In the genomic region with DNA sequence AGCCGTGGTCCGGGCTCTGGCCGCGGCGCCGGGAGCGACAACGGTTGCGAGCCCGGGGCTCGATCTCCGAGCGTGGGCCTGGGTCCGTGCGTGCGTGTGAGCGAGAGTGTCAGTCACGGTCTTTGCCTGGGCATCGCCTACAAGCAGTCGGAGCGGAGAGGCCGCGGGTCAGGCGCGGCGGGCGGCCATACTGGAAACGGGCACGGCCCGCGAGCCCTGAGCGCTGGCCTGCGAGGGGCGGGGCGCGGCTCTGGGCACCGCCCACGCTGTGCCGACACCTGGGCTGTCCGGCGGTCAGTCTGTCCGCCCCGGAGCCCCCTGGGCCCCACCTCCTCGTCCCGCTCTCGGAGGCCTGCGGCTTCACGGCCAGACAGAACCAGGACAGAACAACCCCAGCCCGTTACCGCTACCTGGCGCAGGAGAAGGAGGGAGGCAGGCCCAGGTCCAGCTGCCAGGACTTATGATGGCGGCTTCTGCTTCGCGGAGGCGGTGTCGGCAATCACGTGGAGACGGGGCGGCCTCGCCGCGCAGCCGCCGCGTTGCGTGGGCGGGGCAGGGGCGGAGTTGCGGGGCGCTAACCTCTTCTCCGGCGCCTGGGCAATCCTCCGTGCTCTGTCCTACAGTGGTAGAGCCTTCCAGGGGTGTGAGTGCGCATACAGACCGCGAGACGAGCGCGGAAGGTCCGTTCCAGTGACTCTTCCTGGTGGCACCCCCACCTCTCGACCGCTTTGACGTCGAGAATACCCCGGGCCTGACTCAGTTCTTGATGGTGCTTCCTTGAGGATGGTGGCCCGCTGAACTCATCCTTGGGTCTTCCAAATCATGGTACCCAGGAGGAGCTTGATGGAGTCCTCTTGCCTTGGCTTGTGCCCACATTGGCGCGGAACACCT, we compare ENCODE assay signal across 1 cellular context.
TF ChIP-seq lines count a peak whose summit lies in the region.

A gene with protein sequence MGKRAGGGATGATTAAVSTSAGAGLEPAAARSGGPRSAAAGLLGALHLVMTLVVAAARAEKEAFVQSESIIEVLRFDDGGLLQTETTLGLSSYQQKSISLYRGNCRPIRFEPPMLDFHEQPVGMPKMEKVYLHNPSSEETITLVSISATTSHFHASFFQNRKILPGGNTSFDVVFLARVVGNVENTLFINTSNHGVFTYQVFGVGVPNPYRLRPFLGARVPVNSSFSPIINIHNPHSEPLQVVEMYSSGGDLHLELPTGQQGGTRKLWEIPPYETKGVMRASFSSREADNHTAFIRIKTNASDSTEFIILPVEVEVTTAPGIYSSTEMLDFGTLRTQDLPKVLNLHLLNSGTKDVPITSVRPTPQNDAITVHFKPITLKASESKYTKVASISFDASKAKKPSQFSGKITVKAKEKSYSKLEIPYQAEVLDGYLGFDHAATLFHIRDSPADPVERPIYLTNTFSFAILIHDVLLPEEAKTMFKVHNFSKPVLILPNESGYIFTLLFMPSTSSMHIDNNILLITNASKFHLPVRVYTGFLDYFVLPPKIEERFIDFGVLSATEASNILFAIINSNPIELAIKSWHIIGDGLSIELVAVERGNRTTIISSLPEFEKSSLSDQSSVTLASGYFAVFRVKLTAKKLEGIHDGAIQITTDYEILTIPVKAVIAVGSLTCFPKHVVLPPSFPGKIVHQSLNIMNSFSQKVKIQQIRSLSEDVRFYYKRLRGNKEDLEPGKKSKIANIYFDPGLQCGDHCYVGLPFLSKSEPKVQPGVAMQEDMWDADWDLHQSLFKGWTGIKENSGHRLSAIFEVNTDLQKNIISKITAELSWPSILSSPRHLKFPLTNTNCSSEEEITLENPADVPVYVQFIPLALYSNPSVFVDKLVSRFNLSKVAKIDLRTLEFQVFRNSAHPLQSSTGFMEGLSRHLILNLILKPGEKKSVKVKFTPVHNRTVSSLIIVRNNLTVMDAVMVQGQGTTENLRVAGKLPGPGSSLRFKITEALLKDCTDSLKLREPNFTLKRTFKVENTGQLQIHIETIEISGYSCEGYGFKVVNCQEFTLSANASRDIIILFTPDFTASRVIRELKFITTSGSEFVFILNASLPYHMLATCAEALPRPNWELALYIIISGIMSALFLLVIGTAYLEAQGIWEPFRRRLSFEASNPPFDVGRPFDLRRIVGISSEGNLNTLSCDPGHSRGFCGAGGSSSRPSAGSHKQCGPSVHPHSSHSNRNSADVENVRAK (N-terminal part only) (minus strand): TSS at position 215 of the 891 bp plus-strand sequence. CDS start 286 bp downstream, outside the sequence.

TF ChIP-seq in GM12878, 131 proteins besides CTCF, POLR2A, EP300 and RAD21 (continued from another document and continues in another):
- TF ChIP-seq, protein P1, sequence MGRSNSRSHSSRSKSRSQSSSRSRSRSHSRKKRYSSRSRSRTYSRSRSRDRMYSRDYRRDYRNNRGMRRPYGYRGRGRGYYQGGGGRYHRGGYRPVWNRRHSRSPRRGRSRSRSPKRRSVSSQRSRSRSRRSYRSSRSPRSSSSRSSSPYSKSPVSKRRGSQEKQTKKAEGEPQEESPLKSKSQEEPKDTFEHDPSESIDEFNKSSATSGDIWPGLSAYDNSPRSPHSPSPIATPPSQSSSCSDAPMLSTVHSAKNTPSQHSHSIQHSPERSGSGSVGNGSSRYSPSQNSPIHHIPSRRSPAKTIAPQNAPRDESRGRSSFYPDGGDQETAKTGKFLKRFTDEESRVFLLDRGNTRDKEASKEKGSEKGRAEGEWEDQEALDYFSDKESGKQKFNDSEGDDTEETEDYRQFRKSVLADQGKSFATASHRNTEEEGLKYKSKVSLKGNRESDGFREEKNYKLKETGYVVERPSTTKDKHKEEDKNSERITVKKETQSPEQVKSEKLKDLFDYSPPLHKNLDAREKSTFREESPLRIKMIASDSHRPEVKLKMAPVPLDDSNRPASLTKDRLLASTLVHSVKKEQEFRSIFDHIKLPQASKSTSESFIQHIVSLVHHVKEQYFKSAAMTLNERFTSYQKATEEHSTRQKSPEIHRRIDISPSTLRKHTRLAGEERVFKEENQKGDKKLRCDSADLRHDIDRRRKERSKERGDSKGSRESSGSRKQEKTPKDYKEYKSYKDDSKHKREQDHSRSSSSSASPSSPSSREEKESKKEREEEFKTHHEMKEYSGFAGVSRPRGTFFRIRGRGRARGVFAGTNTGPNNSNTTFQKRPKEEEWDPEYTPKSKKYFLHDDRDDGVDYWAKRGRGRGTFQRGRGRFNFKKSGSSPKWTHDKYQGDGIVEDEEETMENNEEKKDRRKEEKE (IDR thresholded peaks at IDR 0.05) = peak; percentile 2; the same call in 1 of the 2 replicates
- TF ChIP-seq NRF1 (conservative IDR thresholded peaks at IDR 0.05; ENCODE audit: low read depth, low read length) = peak; percentile 69
- TF ChIP-seq BMI1 (IDR thresholded peaks at IDR 0.05; ENCODE audit: borderline replicate concordance) = no peak
- peak; percentile 27 for TF ChIP-seq SMAD5 (IDR thresholded peaks at IDR 0.05; ENCODE audit: low read depth)
- TF ChIP-seq ZNF207 (IDR thresholded peaks at IDR 0.05; ENCODE audit: borderline replicate concordance) = peak; percentile 62
- TF ChIP-seq, protein P2, sequence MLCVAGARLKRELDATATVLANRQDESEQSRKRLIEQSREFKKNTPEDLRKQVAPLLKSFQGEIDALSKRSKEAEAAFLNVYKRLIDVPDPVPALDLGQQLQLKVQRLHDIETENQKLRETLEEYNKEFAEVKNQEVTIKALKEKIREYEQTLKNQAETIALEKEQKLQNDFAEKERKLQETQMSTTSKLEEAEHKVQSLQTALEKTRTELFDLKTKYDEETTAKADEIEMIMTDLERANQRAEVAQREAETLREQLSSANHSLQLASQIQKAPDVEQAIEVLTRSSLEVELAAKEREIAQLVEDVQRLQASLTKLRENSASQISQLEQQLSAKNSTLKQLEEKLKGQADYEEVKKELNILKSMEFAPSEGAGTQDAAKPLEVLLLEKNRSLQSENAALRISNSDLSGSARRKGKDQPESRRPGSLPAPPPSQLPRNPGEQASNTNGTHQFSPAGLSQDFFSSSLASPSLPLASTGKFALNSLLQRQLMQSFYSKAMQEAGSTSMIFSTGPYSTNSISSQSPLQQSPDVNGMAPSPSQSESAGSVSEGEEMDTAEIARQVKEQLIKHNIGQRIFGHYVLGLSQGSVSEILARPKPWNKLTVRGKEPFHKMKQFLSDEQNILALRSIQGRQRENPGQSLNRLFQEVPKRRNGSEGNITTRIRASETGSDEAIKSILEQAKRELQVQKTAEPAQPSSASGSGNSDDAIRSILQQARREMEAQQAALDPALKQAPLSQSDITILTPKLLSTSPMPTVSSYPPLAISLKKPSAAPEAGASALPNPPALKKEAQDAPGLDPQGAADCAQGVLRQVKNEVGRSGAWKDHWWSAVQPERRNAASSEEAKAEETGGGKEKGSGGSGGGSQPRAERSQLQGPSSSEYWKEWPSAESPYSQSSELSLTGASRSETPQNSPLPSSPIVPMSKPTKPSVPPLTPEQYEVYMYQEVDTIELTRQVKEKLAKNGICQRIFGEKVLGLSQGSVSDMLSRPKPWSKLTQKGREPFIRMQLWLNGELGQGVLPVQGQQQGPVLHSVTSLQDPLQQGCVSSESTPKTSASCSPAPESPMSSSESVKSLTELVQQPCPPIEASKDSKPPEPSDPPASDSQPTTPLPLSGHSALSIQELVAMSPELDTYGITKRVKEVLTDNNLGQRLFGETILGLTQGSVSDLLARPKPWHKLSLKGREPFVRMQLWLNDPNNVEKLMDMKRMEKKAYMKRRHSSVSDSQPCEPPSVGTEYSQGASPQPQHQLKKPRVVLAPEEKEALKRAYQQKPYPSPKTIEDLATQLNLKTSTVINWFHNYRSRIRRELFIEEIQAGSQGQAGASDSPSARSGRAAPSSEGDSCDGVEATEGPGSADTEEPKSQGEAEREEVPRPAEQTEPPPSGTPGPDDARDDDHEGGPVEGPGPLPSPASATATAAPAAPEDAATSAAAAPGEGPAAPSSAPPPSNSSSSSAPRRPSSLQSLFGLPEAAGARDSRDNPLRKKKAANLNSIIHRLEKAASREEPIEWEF (IDR thresholded peaks at IDR 0.05; ENCODE audit: insufficient replicate concordance, low read depth, low read length) = no peak
- TF ChIP-seq, protein P3, sequence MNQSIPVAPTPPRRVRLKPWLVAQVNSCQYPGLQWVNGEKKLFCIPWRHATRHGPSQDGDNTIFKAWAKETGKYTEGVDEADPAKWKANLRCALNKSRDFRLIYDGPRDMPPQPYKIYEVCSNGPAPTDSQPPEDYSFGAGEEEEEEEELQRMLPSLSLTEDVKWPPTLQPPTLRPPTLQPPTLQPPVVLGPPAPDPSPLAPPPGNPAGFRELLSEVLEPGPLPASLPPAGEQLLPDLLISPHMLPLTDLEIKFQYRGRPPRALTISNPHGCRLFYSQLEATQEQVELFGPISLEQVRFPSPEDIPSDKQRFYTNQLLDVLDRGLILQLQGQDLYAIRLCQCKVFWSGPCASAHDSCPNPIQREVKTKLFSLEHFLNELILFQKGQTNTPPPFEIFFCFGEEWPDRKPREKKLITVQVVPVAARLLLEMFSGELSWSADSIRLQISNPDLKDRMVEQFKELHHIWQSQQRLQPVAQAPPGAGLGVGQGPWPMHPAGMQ (IDR thresholded peaks at IDR 0.05; ENCODE audit: borderline replicate concordance) = no peak
- no peak for TF ChIP-seq CBX3 (IDR thresholded peaks at IDR 0.05; ENCODE audit: borderline replicate concordance, low read depth)
- peak; percentile 80; the same call in 1 of the 2 replicates for TF ChIP-seq ASH2L (IDR thresholded peaks at IDR 0.05; ENCODE audit: borderline replicate concordance, low read depth)
- TF ChIP-seq, protein P4, sequence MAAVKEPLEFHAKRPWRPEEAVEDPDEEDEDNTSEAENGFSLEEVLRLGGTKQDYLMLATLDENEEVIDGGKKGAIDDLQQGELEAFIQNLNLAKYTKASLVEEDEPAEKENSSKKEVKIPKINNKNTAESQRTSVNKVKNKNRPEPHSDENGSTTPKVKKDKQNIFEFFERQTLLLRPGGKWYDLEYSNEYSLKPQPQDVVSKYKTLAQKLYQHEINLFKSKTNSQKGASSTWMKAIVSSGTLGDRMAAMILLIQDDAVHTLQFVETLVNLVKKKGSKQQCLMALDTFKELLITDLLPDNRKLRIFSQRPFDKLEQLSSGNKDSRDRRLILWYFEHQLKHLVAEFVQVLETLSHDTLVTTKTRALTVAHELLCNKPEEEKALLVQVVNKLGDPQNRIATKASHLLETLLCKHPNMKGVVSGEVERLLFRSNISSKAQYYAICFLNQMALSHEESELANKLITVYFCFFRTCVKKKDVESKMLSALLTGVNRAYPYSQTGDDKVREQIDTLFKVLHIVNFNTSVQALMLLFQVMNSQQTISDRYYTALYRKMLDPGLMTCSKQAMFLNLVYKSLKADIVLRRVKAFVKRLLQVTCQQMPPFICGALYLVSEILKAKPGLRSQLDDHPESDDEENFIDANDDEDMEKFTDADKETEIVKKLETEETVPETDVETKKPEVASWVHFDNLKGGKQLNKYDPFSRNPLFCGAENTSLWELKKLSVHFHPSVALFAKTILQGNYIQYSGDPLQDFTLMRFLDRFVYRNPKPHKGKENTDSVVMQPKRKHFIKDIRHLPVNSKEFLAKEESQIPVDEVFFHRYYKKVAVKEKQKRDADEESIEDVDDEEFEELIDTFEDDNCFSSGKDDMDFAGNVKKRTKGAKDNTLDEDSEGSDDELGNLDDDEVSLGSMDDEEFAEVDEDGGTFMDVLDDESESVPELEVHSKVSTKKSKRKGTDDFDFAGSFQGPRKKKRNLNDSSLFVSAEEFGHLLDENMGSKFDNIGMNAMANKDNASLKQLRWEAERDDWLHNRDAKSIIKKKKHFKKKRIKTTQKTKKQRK (IDR thresholded peaks at IDR 0.05; ENCODE audit: low read depth, low read length) = no peak
- TF ChIP-seq KLF5 (IDR thresholded peaks at IDR 0.05; ENCODE audit: partially characterized antibody) = no peak
- TF ChIP-seq BACH1 (IDR thresholded peaks at IDR 0.05; ENCODE audit: borderline replicate concordance) = no peak; the same call in 1 of the 2 replicates
- TF ChIP-seq NFXL1 (IDR thresholded peaks at IDR 0.05; ENCODE audit: borderline replicate concordance) = no peak
- no peak for TF ChIP-seq ZNF217 (IDR thresholded peaks at IDR 0.05)
- TF ChIP-seq GABPA (IDR thresholded peaks at IDR 0.05; ENCODE audit: low read depth) = no peak
- no peak for TF ChIP-seq BCL11A (IDR thresholded peaks at IDR 0.05; ENCODE audit: low read depth, low read length)
- TF ChIP-seq ZNF274 (IDR thresholded peaks at IDR 0.05; ENCODE audit: insufficient read depth, insufficient read length) = no peak
- no peak for TF ChIP-seq CHD1 (IDR thresholded peaks at IDR 0.05; ENCODE audit: low read depth, low read length)
- TF ChIP-seq RB1 (IDR thresholded peaks at IDR 0.05; ENCODE audit: borderline replicate concordance) = peak; percentile 71; the same call in 1 of the 2 replicates
- no peak for TF ChIP-seq TBL1XR1 (IDR thresholded peaks at IDR 0.05; ENCODE audit: low read depth, low read length)
- TF ChIP-seq MEF2B (IDR thresholded peaks at IDR 0.05; ENCODE audit: partially characterized antibody, poor library complexity, severe bottlenecking) = no peak
- TF ChIP-seq ZSCAN29 (IDR thresholded peaks at IDR 0.05) = 0 out of 2 replicates have a peak, but pooled peaks have one; percentile 46
- TF ChIP-seq SUPT20H (IDR thresholded peaks at IDR 0.05; ENCODE audit: borderline replicate concordance, control insufficient read depth, low read depth, low read length) = no peak
- TF ChIP-seq ZZZ3 (IDR thresholded peaks at IDR 0.05; ENCODE audit: control insufficient read depth, insufficient read length, low read depth) = no peak
- TF ChIP-seq NFYA (IDR thresholded peaks at IDR 0.05; ENCODE audit: borderline replicate concordance, low read depth, low read length) = no peak
- peak; percentile 77 for TF ChIP-seq SMARCA5 (IDR thresholded peaks at IDR 0.05)
- TF ChIP-seq GATAD2B (conservative IDR thresholded peaks at IDR 0.05; ENCODE audit: low read depth) = peak; percentile 97
- TF ChIP-seq SP1 (IDR thresholded peaks at IDR 0.05; ENCODE audit: low read depth, low read length) = peak; percentile 84
- no peak for TF ChIP-seq SPI1 (IDR thresholded peaks at IDR 0.05; ENCODE audit: borderline replicate concordance, insufficient read depth, low read depth, low read length)
- no peak for TF ChIP-seq FOS (IDR thresholded peaks at IDR 0.05; ENCODE audit: borderline replicate concordance, extremely low read depth, insufficient read length)
- TF ChIP-seq RELA (IDR thresholded peaks at IDR 0.05; ENCODE audit: borderline replicate concordance, partially characterized antibody) = peak; percentile 41
- peak; percentile 88 for TF ChIP-seq TAF1 (IDR thresholded peaks at IDR 0.05; ENCODE audit: borderline replicate concordance, low read depth, low read length)
- TF ChIP-seq HCFC1 (IDR thresholded peaks at IDR 0.05; ENCODE audit: low read length) = peak; percentile 87
- no peak for TF ChIP-seq SREBF1 (IDR thresholded peaks at IDR 0.05; ENCODE audit: low read length)
- TF ChIP-seq FOXK2 (IDR thresholded peaks at IDR 0.05) = no peak
- no peak for TF ChIP-seq WRNIP1 (IDR thresholded peaks at IDR 0.05; ENCODE audit: borderline replicate concordance, low read depth, low read length)
- TF ChIP-seq NBN (IDR thresholded peaks at IDR 0.05) = 0 out of 2 replicates have a peak, but pooled peaks have one; percentile 71
- TF ChIP-seq KDM1A (IDR thresholded peaks at IDR 0.05; ENCODE audit: borderline replicate concordance) = no peak
- peak; percentile 67; the same call in 1 of the 2 replicates for TF ChIP-seq PAX5 (IDR thresholded peaks at IDR 0.05; ENCODE audit: borderline replicate concordance, low read depth, low read length)
- peak; percentile 86 for TF ChIP-seq NR2C1 (IDR thresholded peaks at IDR 0.05)
- TF ChIP-seq TCF7 (IDR thresholded peaks at IDR 0.05; ENCODE audit: borderline replicate concordance) = no peak
- no peak for TF ChIP-seq MTA3 (IDR thresholded peaks at IDR 0.05; ENCODE audit: borderline replicate concordance, low read length)
- no peak for TF ChIP-seq CEBPB (IDR thresholded peaks at IDR 0.05; ENCODE audit: borderline replicate concordance in 1 of 2, low read depth in 2 of 2, low read length in 2 of 2)
- no peak for TF ChIP-seq ZNF384 (IDR thresholded peaks at IDR 0.05; ENCODE audit: borderline replicate concordance, low read depth, low read length)
- peak; percentile 86 for TF ChIP-seq CREB1 (IDR thresholded peaks at IDR 0.05; ENCODE audit: low read depth)
- TF ChIP-seq HDAC2 (IDR thresholded peaks at IDR 0.05) = no peak
